ENCODE assay signal across 8 cellular contexts in the genomic region with DNA sequence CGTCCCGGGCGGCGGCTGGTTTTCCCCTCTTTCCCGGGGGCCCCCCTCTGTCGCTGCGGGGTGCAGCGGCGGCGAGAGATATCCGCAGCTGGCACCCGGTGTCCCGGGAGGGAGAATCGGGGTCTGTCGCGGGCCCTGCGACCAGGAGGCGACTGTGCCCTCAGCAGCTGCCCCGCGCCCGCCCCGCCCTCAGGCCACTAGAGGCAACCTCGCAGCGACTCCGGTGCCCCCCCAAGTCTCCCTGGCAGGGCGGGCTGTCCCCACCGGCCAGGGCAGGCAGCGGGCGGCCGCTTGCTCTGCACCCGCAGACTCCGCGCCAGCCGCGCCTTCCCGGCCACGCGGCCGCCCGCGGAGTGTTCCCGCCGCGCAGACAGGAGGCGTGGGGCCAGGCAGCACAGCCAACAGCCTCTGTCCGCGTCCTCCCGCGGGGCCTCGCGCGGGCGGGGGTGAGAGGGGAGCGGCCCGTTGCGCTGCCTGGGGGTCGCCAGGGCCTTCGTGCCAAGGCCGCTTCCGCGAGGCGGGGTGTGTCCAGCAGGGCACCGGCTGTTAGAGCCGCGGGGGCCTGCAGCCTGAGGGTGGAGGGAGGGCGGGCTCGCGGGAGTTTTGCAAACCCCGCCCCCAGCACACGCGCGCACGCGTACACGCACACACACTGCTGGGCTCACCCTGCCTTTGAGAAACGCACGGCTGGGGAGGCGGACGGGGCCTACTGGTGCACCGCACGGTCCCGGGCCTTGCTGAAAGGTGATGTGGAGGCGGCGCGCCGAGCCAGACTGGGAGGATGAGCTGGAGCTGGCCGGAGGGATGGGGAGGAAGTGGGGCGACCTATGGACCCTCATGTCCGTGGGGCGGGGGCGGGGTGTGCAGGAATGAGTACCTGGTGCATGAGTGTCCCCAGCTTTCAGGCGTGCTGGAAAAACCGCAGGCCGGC. TPM values are rescaled to one million over a fixed set of nuclear protein-coding genes. Genes with fewer than 3 reads are reported as not detected.
DNase-seq lines count a peak whose midpoint lies in the region; ATAC-seq and TF ChIP-seq lines count a peak whose summit lies in the region.

No MANE protein-coding gene starts in this region.

- CTCF ChIA-PET in BJ (lab: Yijun Ruan, JAX) = interaction anchor here (0.5 to 1.4 kb wide), 8 partner anchors 9 to 210 kb away, joined by 3 to 5 read pairs (median 4); no protein-coding TSS in a partner anchor
- CTCF ChIA-PET in activated CD8-positive, alpha-beta T cell treated with anti-CD3 and anti-CD28 coated beads for 36 hours (lab: Charles Lee) = interaction anchor here (1.4 kb wide), 1 partner anchor 188 kb away, joined by 7 read pairs; no protein-coding TSS in a partner anchor

- no peaks in the 10 kb centered on the region for H3K27me3 ChIP-seq in BJ (ENCODE audit: control insufficient read depth, insufficient read depth, low read length)

- H3K27ac Mint-ChIP-seq in activated CD8-positive, alpha-beta T cell treated with anti-CD3 and anti-CD28 coated beads for 36 hours = no peak overlapping the region
- H3K27ac Mint-ChIP-seq in naive B cell = peak overlapping the region in 1 of 6 donors; percentile 61
- H3K27ac Mint-ChIP-seq in stimulated activated naive CD8-positive, alpha-beta T cell treated with anti-CD3 and anti-CD28 coated beads, Interleukin-15, amount 100 ng/mL, for 72 hours = peak overlapping the region in 1 of 2 donors; percentile 60
- no peak overlapping the region for H3K27ac Mint-ChIP-seq in mesothelial cell of epicardium

- TF ChIP-seq CTCF in BJ (IDR thresholded peaks at IDR 0.05; ENCODE audit: insufficient read depth, low read depth, low read length) = no peak
- no peak for TF ChIP-seq CTCF in activated CD8-positive, alpha-beta T cell treated with anti-CD3 and anti-CD28 coated beads for 36 hours (IDR thresholded peaks at IDR 0.05)
- TF ChIP-seq CTCF in mesothelial cell of epicardium (IDR thresholded peaks at IDR 0.05; ENCODE audit: unreplicated experiment) = no peak

- POLR2A ChIA-PET in BJ (lab: Charles Lee) = interaction anchor here (0.7 kb wide), 1 partner anchor 125 kb away, joined by 4 read pairs; no protein-coding TSS in a partner anchor
- POLR2A ChIA-PET in activated CD8-positive, alpha-beta T cell treated with anti-CD3 and anti-CD28 coated beads for 36 hours (lab: Charles Lee) = interaction anchor here (0.6 to 1.2 kb wide), 5 partner anchors 9 to 68 kb away, joined by 3 to 4 read pairs (median 3); no protein-coding TSS in a partner anchor

- peak; percentile 74 for ATAC-seq in GM19372 (IDR thresholded peaks at IDR 0.05; ENCODE audit: low read depth, unreplicated experiment)
- peak; percentile 87 for ATAC-seq in activated CD8-positive, alpha-beta T cell treated with anti-CD3 and anti-CD28 coated beads for 36 hours
- peak; percentile 88 to 89 for ATAC-seq in naive B cell (ENCODE audit: low read depth in 2 of 2)
- peak; percentile 77 for ATAC-seq in stimulated activated naive CD8-positive, alpha-beta T cell treated with anti-CD3 and anti-CD28 coated beads, Interleukin-15, amount 100 ng/mL, for 72 hours

- intact Hi-C loops in activated CD8-positive, alpha-beta T cell treated with anti-CD3 and anti-CD28 coated beads for 36 hours (cut with micrococcal nuclease) = no loop called here

- peak overlapping the region; percentile 59 for H3K4me3 Mint-ChIP-seq in activated CD8-positive, alpha-beta T cell treated with anti-CD3 and anti-CD28 coated beads for 36 hours
- H3K4me3 Mint-ChIP-seq in naive B cell (peak overlapping the region; percentile 72 to 91 (median 76)), mesothelial cell of epicardium (no peak overlapping the region)
- peak overlapping the region; percentile 67 to 72 for H3K4me3 Mint-ChIP-seq in stimulated activated naive CD8-positive, alpha-beta T cell treated with anti-CD3 and anti-CD28 coated beads, Interleukin-15, amount 100 ng/mL, for 72 hours

- peaks cover 11% of the 10 kb centered on the region for H3K36me3 ChIP-seq in BJ (ENCODE audit: control insufficient read depth, insufficient read depth, low read length)

- H3K4me1 Mint-ChIP-seq in activated CD8-positive, alpha-beta T cell treated with anti-CD3 and anti-CD28 coated beads for 36 hours (ENCODE audit: low read depth) = peaks cover 4% of the 10 kb centered on the region
- H3K4me1 Mint-ChIP-seq in naive B cell (peaks cover 5 to 10% (median 8%) of the 10 kb centered on the region in 3 donors), mesothelial cell of epicardium (no peaks in the 10 kb centered on the region)
- peaks cover 14% of the 10 kb centered on the region for H3K4me1 Mint-ChIP-seq in stimulated activated naive CD8-positive, alpha-beta T cell treated with anti-CD3 and anti-CD28 coated beads, Interleukin-15, amount 100 ng/mL, for 72 hours

- no peak for DNase-seq in BJ (ENCODE audit: low read depth)
- peak; percentile 9 for DNase-seq in HPDE6-E6E7 (ENCODE audit: extremely low spot score)
- peak; percentile 58 for DNase-seq in activated CD8-positive, alpha-beta T cell treated with anti-CD3 and anti-CD28 coated beads for 36 hours
- peak; percentile 48 for DNase-seq in effector CD8-positive, alpha-beta T cell (lab: John Stamatoyannopoulos, UW)
- peak; percentile 36 for DNase-seq in naive B cell
- DNase-seq in stimulated activated naive CD8-positive, alpha-beta T cell treated with anti-CD3 and anti-CD28 coated beads, Interleukin-15, amount 100 ng/mL, for 72 hours = peak; percentile 35 to 47
- DNase-seq in mesothelial cell of epicardium (ENCODE audit: low spot score in 2 of 2, unreplicated experiment in 2 of 2) = no peak

- peak overlapping the region; percentile 49 for H3K4me3 ChIP-seq in BJ (ENCODE audit: low read depth, low read length)

- H3K36me3 Mint-ChIP-seq in activated CD8-positive, alpha-beta T cell treated with anti-CD3 and anti-CD28 coated beads for 36 hours (ENCODE audit: low read depth) = peaks cover 19% of the 10 kb centered on the region
- H3K36me3 Mint-ChIP-seq in naive B cell (no peaks in the 10 kb centered on the region), mesothelial cell of epicardium (peaks cover 15% of the 10 kb centered on the region)

- H3K9me3 Mint-ChIP-seq in activated CD8-positive, alpha-beta T cell treated with anti-CD3 and anti-CD28 coated beads for 36 hours = no peaks in the 10 kb centered on the region
- H3K9me3 Mint-ChIP-seq in naive B cell (no peaks in the 10 kb centered on the region), mesothelial cell of epicardium (no peaks in the 10 kb centered on the region)
- no peaks in the 10 kb centered on the region for H3K9me3 Mint-ChIP-seq in stimulated activated naive CD8-positive, alpha-beta T cell treated with anti-CD3 and anti-CD28 coated beads, Interleukin-15, amount 100 ng/mL, for 72 hours

- no peaks in the 10 kb centered on the region for H3K27me3 Mint-ChIP-seq in activated CD8-positive, alpha-beta T cell treated with anti-CD3 and anti-CD28 coated beads for 36 hours
- H3K27me3 Mint-ChIP-seq in naive B cell (no peaks in the 10 kb centered on the region), mesothelial cell of epicardium (ENCODE audit: low read depth) (no peaks in the 10 kb centered on the region)
- H3K27me3 Mint-ChIP-seq in stimulated activated naive CD8-positive, alpha-beta T cell treated with anti-CD3 and anti-CD28 coated beads, Interleukin-15, amount 100 ng/mL, for 72 hours = no peaks in the 10 kb centered on the region

RNA-seq across cellular contexts. Expression of a gene that starts 41.4 kb away (rescaled TPM):
- polyA plus RNA-seq in BJ (2011; rRNA removed) (5.2 and 7.3 TPM in 2 replicates), naive B cell (ENCODE audit: low read depth in 6 of 6) (under 1 TPM in 1 of 6 donors, not detected in 5; 0.03 TPM)
- 6.3 and 7.9 TPM in 2 replicates for polyA minus RNA-seq in BJ (2011; rRNA and poly(A)+ RNA removed)
- total RNA-seq in activated CD8-positive, alpha-beta T cell treated with anti-CD3 and anti-CD28 coated beads for 36 hours = under 1 TPM in 1 of 2 experiments, not detected in 1; 0.18 TPM
- 5.4 to 7.4 TPM (median 7.3 TPM) in 3 replicates for total RNA-seq in mesothelial cell of epicardium

Comparison
In these comparisons a context has a peak if more than half of its experiments do, and no peak if none do; other contexts are left out.
1. DNase-seq: peak in HPDE6-E6E7 (single experiment), activated CD8-positive, alpha-beta T cell treated with anti-CD3 and anti-CD28 coated beads for 36 hours (single experiment), effector CD8-positive, alpha-beta T cell (single experiment), naive B cell (single experiment) and stimulated activated naive CD8-positive, alpha-beta T cell treated with anti-CD3 and anti-CD28 coated beads, Interleukin-15, amount 100 ng/mL, for 72 hours (2 of 2); none in BJ (single experiment) and mesothelial cell of epicardium (0 of 2).
2. Peak in every context shown above with its lines, with median percentiles within 50 percentile points of each other: ATAC-seq.